Comparison of ENCODE assay signal across 28 cellular contexts in genomic region chr7:123260428-123260960, GRCh38.
DNase-seq lines count a peak whose midpoint lies in the region; ATAC-seq, FAIRE-seq and TF ChIP-seq lines count a peak whose summit lies in the region.
"Had no signal": no experiment of that assay in that cellular context is flagged by ENCODE, and none has a peak within 500 bp of the region (broad histone marks: within the 10 kb centered on the region; RNA-seq: fewer than 3 reads in every experiment).

No MANE protein-coding gene starts in this region.

- H3K36me3 Mint-ChIP-seq in stimulated activated memory B cell treated with anti-CD40 and anti-IgM and Interleukin-4, amounts not matched to agents 10 μg/mL and 1 μg/mL and 100 μg/mL, for 72 hours = no peaks in the 10 kb centered on the region
- H3K36me3 Mint-ChIP-seq: activated naive CD8-positive, alpha-beta T cell treated with anti-CD3 and anti-CD28 coated beads for 36 hours; natural killer cell treated with Interleukin-12 subunit alpha and Interleukin-12 subunit beta and Interleukin-15 and Interleukin-18, amount 100 ng/mL, for 72 hours had no signal

- DNase-seq in COR-L47 (lab: John Stamatoyannopoulos, UW) (peak; percentile 61), NCI-H2029 treated with DMSO at 0.1 percent for 48 hours (lab: John Stamatoyannopoulos, UW) (peak; percentile 56), epithelial cell of esophagus (ENCODE audit: low read depth) (peak; percentile 28), mucosa of descending colon (peak in 1 of 3 donors; percentile 64), SK-N-DZ (ENCODE audit: low spot score) (no peak), D721Med (ENCODE audit: insufficient read length, low spot score) (no peak), smooth muscle cell (lab: John Stamatoyannopoulos, UW; ENCODE audit: unreplicated experiment) (no peak)
- DNase-seq: activated CD4-positive, alpha-beta T cell treated with anti-CD3 and anti-CD28 coated beads for 48 hours; activated gamma-delta T cell; activated naive CD8-positive, alpha-beta T cell treated with anti-CD3 and anti-CD28 coated beads for 36 hours; effector CD8-positive, alpha-beta T cell; KBM-7; lower lobe of right lung; NCI-H226; NCI-H526 treated with DMSO at 0.1 percent for 48 hours; SIG-M5; stimulated activated naive CD4-positive, alpha-beta T cell; T1000 had no signal

- no peaks in the 10 kb centered on the region for H3K27me3 Mint-ChIP-seq in stimulated activated memory B cell treated with anti-CD40 and anti-IgM and Interleukin-4, amounts not matched to agents 10 μg/mL and 1 μg/mL and 100 μg/mL, for 72 hours
- H3K27me3 Mint-ChIP-seq: activated naive CD8-positive, alpha-beta T cell treated with anti-CD3 and anti-CD28 coated beads for 36 hours; natural killer cell treated with Interleukin-12 subunit alpha and Interleukin-12 subunit beta and Interleukin-15 and Interleukin-18, amount 100 ng/mL, for 72 hours had no signal

- no peak for FAIRE-seq in D721Med (lab: Jason Lieb, UNC)
- FAIRE-seq: A549, colon, GM18507, GM19239, keratinocyte, urothelium cell line had no signal

- H3K4me1 Mint-ChIP-seq in stimulated activated memory B cell treated with anti-CD40 and anti-IgM and Interleukin-4, amounts not matched to agents 10 μg/mL and 1 μg/mL and 100 μg/mL, for 72 hours = no peaks in the 10 kb centered on the region
- H3K4me1 Mint-ChIP-seq: activated naive CD8-positive, alpha-beta T cell treated with anti-CD3 and anti-CD28 coated beads for 36 hours had no signal

- no peaks in the 10 kb centered on the region for H4K20me1 ChIP-seq in smooth muscle cell (ENCODE audit: low read depth)

- TF ChIP-seq CTCF in epithelial cell of esophagus (IDR thresholded peaks at IDR 0.05; ENCODE audit: insufficient read depth, low read depth, low read length, missing control alignments) = no peak
- no peak for TF ChIP-seq CTCF in mucosa of descending colon (IDR thresholded peaks at IDR 0.05)
- TF ChIP-seq CTCF in D721Med (IDR thresholded peaks at IDR 0.05; ENCODE audit: insufficient read depth, missing control alignments) = no peak
- TF ChIP-seq CTCF in smooth muscle cell (IDR thresholded peaks at IDR 0.05; ENCODE audit: borderline replicate concordance, insufficient read depth, poor library complexity, severe bottlenecking) = no peak

- no peaks in the 10 kb centered on the region for H3F3A ChIP-seq in smooth muscle cell (ENCODE audit: low read depth)

- H3K4me2 ChIP-seq in smooth muscle cell = no peak overlapping the region
- H3K4me2 ChIP-seq: A549 had no signal

- H3K9me3 ChIP-seq in mucosa of descending colon (no peaks in the 10 kb centered on the region), smooth muscle cell (replicated peaks; ENCODE audit: low read depth) (no peaks in the 10 kb centered on the region)
- H3K9me3 ChIP-seq: A549, lower lobe of right lung had no signal

- H3K79me2 ChIP-seq in smooth muscle cell (ENCODE audit: low read depth) = no peaks in the 10 kb centered on the region

- peaks cover 3% of the 10 kb centered on the region for H3K9me3 Mint-ChIP-seq in stimulated activated memory B cell treated with anti-CD40 and anti-IgM and Interleukin-4, amounts not matched to agents 10 μg/mL and 1 μg/mL and 100 μg/mL, for 72 hours

- no peaks in the 10 kb centered on the region for H3K36me3 ChIP-seq in mucosa of descending colon (ENCODE audit: low read depth)
- no peaks in the 10 kb centered on the region for H3K36me3 ChIP-seq in smooth muscle cell (ENCODE audit: low read depth)
- H3K36me3 ChIP-seq: lower lobe of right lung had no signal

- intact Hi-C loops in mucosa of descending colon (cut with DNase I, micrococcal nuclease) = no loop called here

- H3K4me3 ChIP-seq in epithelial cell of esophagus (ENCODE audit: low read length) (no peak overlapping the region), mucosa of descending colon (no peak overlapping the region), smooth muscle cell (no peak overlapping the region)
- H3K4me3 ChIP-seq: A549, lower lobe of right lung had no signal

- H2AFZ ChIP-seq in smooth muscle cell (ENCODE audit: low read depth) = no peak overlapping the region

- no peaks in the 10 kb centered on the region for H3K27me3 ChIP-seq in smooth muscle cell (ENCODE audit: low read depth)

- no peak overlapping the region for H3K9ac ChIP-seq in smooth muscle cell (ENCODE audit: low read depth)

- 87% methylated on average over 1 of the region's 1 CpG for WGBS in smooth muscle cell (ENCODE audit: low lambda C conversion rate)

- no peak overlapping the region for H3K4me3 Mint-ChIP-seq in stimulated activated memory B cell treated with anti-CD40 and anti-IgM and Interleukin-4, amounts not matched to agents 10 μg/mL and 1 μg/mL and 100 μg/mL, for 72 hours
- H3K4me3 Mint-ChIP-seq: activated naive CD8-positive, alpha-beta T cell treated with anti-CD3 and anti-CD28 coated beads for 36 hours; natural killer cell treated with Interleukin-12 subunit alpha and Interleukin-12 subunit beta and Interleukin-15 and Interleukin-18, amount 100 ng/mL, for 72 hours had no signal

- ATAC-seq in mucosa of descending colon = peak; percentile 95
- ATAC-seq in stimulated activated memory B cell treated with anti-CD40 and anti-IgM and Interleukin-4, amounts not matched to agents 10 μg/mL and 1 μg/mL and 100 μg/mL, for 72 hours = no peak
- ATAC-seq: A549; natural killer cell treated with Interleukin-12 subunit alpha and Interleukin-12 subunit beta and Interleukin-15 and Interleukin-18, amount 100 ng/mL, for 72 hours; Panc1 had no signal

- H3K27ac Mint-ChIP-seq in stimulated activated memory B cell treated with anti-CD40 and anti-IgM and Interleukin-4, amounts not matched to agents 10 μg/mL and 1 μg/mL and 100 μg/mL, for 72 hours = no peak overlapping the region
- H3K27ac Mint-ChIP-seq: activated naive CD8-positive, alpha-beta T cell treated with anti-CD3 and anti-CD28 coated beads for 36 hours; natural killer cell treated with Interleukin-12 subunit alpha and Interleukin-12 subunit beta and Interleukin-15 and Interleukin-18, amount 100 ng/mL, for 72 hours had no signal

- no peak overlapping the region for H3K27ac ChIP-seq in smooth muscle cell (ENCODE audit: low read depth)
- H3K27ac ChIP-seq: A549, HL-60, lower lobe of right lung had no signal

- H3K4me1 ChIP-seq in mucosa of descending colon (ENCODE audit: low read depth) (no peaks in the 10 kb centered on the region), smooth muscle cell (ENCODE audit: low read depth) (no peaks in the 10 kb centered on the region)
- H3K4me1 ChIP-seq: A549, lower lobe of right lung had no signal

Comparison
In these comparisons a context has a peak if more than half of its experiments do, and no peak if none do; other contexts are left out.
1. DNase-seq: peak in COR-L47 (single experiment), NCI-H2029 treated with DMSO at 0.1 percent for 48 hours (single experiment) and epithelial cell of esophagus (single experiment); none in SK-N-DZ (single experiment), D721Med (single experiment) and smooth muscle cell (single experiment).